ENCODE assay signal across 10 cellular contexts in genomic region chr6:35360349-35361138, GRCh38. TPM values are rescaled to one million over a fixed set of nuclear protein-coding genes. Genes with fewer than 3 reads are reported as not detected.
DNase-seq lines count a peak whose midpoint lies in the region; ATAC-seq and TF ChIP-seq lines count a peak whose summit lies in the region.
"Had no signal": no experiment of that assay in that cellular context is flagged by ENCODE, and none has a peak within 500 bp of the region (broad histone marks: within the 10 kb centered on the region; RNA-seq: fewer than 3 reads in every experiment).

No MANE protein-coding gene starts in this region.

- H3K4me3 ChIP-seq in CD4-positive, alpha-beta memory T cell (ENCODE audit: low read length in 2 of 2) = no peak overlapping the region
- no peak overlapping the region for H3K4me3 ChIP-seq in gastroesophageal sphincter

- CTCF ChIA-PET in CD4-positive, alpha-beta memory T cell (lab: Charles Lee; ENCODE audit: partially characterized antibody) = no interaction called here

- no peaks in the 10 kb centered on the region for H3K9me3 Mint-ChIP-seq in CD4-positive, alpha-beta memory T cell
- no peaks in the 10 kb centered on the region for H3K9me3 Mint-ChIP-seq in nephron
- H3K9me3 Mint-ChIP-seq: T-helper 2 cell treated with Interferon-gamma antibody and Interleukin-4, amounts not matched to agents 5 μg/mL and 100 μg/mL, for 36 hours had no signal

- peak; percentile 74 for ATAC-seq in gastroesophageal sphincter
- ATAC-seq in GM19455 (IDR thresholded peaks at IDR 0.05; ENCODE audit: unreplicated experiment) = no peak
- ATAC-seq in HG03520 (IDR thresholded peaks at IDR 0.05; ENCODE audit: unreplicated experiment) = no peak

- no peak for DNase-seq in CD4-positive, alpha-beta memory T cell
- DNase-seq in RPMI8226 = peak; percentile 28
- no peak for DNase-seq in D341Med (ENCODE audit: low spot score)
- no peak for DNase-seq in NCI-H1694 treated with DMSO at 0.1 percent for 48 hours (lab: John Stamatoyannopoulos, UW)

- no peak overlapping the region for H3K27ac ChIP-seq in CD4-positive, alpha-beta memory T cell (ENCODE audit: low read depth, low read length)
- peak overlapping the region in 3 of 4 donors; percentile 20 to 57 (median 23) for H3K27ac ChIP-seq in gastroesophageal sphincter
- H3K27ac ChIP-seq: HL-60 had no signal

- H3K36me3 ChIP-seq in CD4-positive, alpha-beta memory T cell (ENCODE audit: insufficient read depth, low read length) = peaks cover 20% of the 10 kb centered on the region
- peaks cover 0 to 16% of the 10 kb centered on the region in 2 donors for H3K36me3 ChIP-seq in gastroesophageal sphincter

- H3K36me3 Mint-ChIP-seq in CD4-positive, alpha-beta memory T cell = peaks cover 27 to 31% of the 10 kb centered on the region in 2 donors
- peaks cover 15% of the 10 kb centered on the region for H3K36me3 Mint-ChIP-seq in nephron (ENCODE audit: low read depth)

- peaks cover 22% of the 10 kb centered on the region for H3K4me1 ChIP-seq in CD4-positive, alpha-beta memory T cell (ENCODE audit: insufficient read depth, low read length)
- H3K4me1 ChIP-seq in gastroesophageal sphincter = peaks cover 8 to 63% (median 12%) of the 10 kb centered on the region in 3 donors

- TF ChIP-seq EP300 in gastroesophageal sphincter (IDR thresholded peaks at IDR 0.05) = no peak

- TF ChIP-seq CTCF in gastroesophageal sphincter (IDR thresholded peaks at IDR 0.05) = no peak
- TF ChIP-seq CTCF in nephron (IDR thresholded peaks at IDR 0.05; ENCODE audit: unreplicated experiment in 3 of 3) = no peak

- intact Hi-C loops in CD4-positive, alpha-beta memory T cell (cut with micrococcal nuclease) = no loop called here

- POLR2A ChIA-PET in CD4-positive, alpha-beta memory T cell (lab: Charles Lee; ENCODE audit: partially characterized antibody) = interaction anchor here (0.5 kb wide), 1 partner anchor 35 kb away, joined by 3 read pairs; no protein-coding TSS in a partner anchor

- H3K27me3 ChIP-seq in CD4-positive, alpha-beta memory T cell (ENCODE audit: insufficient read depth, low read length) = no peaks in the 10 kb centered on the region
- H3K27me3 ChIP-seq in gastroesophageal sphincter = no peaks in the 10 kb centered on the region

- H3K27me3 Mint-ChIP-seq in CD4-positive, alpha-beta memory T cell = no peaks in the 10 kb centered on the region
- H3K27me3 Mint-ChIP-seq in nephron (ENCODE audit: low read depth) = no peaks in the 10 kb centered on the region

- WGBS in gastroesophageal sphincter (ENCODE audit: low coverage in 1 of 2), 2 donors = 39 to 51% methylated on average over 3 to 4 of the region's 8 CpGs

- H3K4me1 Mint-ChIP-seq in CD4-positive, alpha-beta memory T cell = peaks cover 40 to 75% (median 56%) of the 10 kb centered on the region in 4 donors
- H3K4me1 Mint-ChIP-seq in nephron = peaks cover 70% of the 10 kb centered on the region

- no peak for TF ChIP-seq POLR2A in gastroesophageal sphincter (IDR thresholded peaks at IDR 0.05)

- peak overlapping the region; percentile 4 to 83 (median 73) for H3K27ac Mint-ChIP-seq in CD4-positive, alpha-beta memory T cell
- peak overlapping the region; percentile 62 to 90 (median 89) for H3K27ac Mint-ChIP-seq in nephron
- H3K27ac Mint-ChIP-seq: T-helper 2 cell treated with Interferon-gamma antibody and Interleukin-4, amounts not matched to agents 5 μg/mL and 100 μg/mL, for 36 hours had no signal

- no peaks in the 10 kb centered on the region for H3K9me3 ChIP-seq in CD4-positive, alpha-beta memory T cell (ENCODE audit: control insufficient read depth in 1 of 2, low read length in 2 of 2)
- no peaks in the 10 kb centered on the region for H3K9me3 ChIP-seq in gastroesophageal sphincter

- no peak overlapping the region for H3K4me3 Mint-ChIP-seq in CD4-positive, alpha-beta memory T cell
- H3K4me3 Mint-ChIP-seq in nephron = no peak overlapping the region
- H3K4me3 Mint-ChIP-seq: T-helper 2 cell treated with Interferon-gamma antibody and Interleukin-4, amounts not matched to agents 5 μg/mL and 100 μg/mL, for 36 hours had no signal

RNA-seq across cellular contexts. Expression of gene PPARD, which starts 18.2 kb away (rescaled TPM):
- 10 to 100 TPM; 37.2 to 38.7 TPM for total RNA-seq in CD4-positive, alpha-beta memory T cell
- polyA plus RNA-seq in CD4-positive, alpha-beta memory T cell = 10 to 100 TPM in 1 of 2 donors, 1 to 10 TPM in 1; 2.6 to 10.7 TPM
- total RNA-seq in gastroesophageal sphincter = 10 to 100 TPM; 10.3 to 16.0 (median 13.3) TPM
